Comparison of ENCODE assay signal across 13 cellular contexts in genomic region chr2:176704282-176704773, GRCh38.
A peak's percentile ranks its signal among the peaks of the same experiment; 100 is the strongest.
DNase-seq lines count a peak whose midpoint lies in the region; ATAC-seq and TF ChIP-seq lines count a peak whose summit lies in the region.
"Had no signal": no experiment of that assay in that cellular context is flagged by ENCODE, and none has a peak within 500 bp of the region (broad histone marks: within the 10 kb centered on the region; RNA-seq: fewer than 3 reads in every experiment).

No MANE protein-coding gene starts in this region.

- DNase-seq in A172 (ENCODE audit: low spot score) = peak; percentile 91
- DNase-seq in AG20443 (ENCODE audit: low spot score) = peak; percentile 25
- DNase-seq in SK-N-DZ (ENCODE audit: low spot score) = peak; percentile 72
- DNase-seq in NCI-H2227 (lab: John Stamatoyannopoulos, UW; ENCODE audit: unreplicated experiment) = no peak
- no peak for DNase-seq in superior temporal gyrus (ENCODE audit: extremely low spot score)
- DNase-seq in DMS153 (lab: John Stamatoyannopoulos, UW) = no peak
- DNase-seq: NCI-H1694 treated with DMSO at 0.1 percent for 48 hours, NCI-H446 treated with DMSO at 0.1 percent for 48 hours, OCI-M1, RPMI8226, T-helper 1 cell had no signal

- no peaks in the 10 kb centered on the region for H3K36me3 Mint-ChIP-seq in nephron (ENCODE audit: low read depth)

- TF ChIP-seq CTCF in nephron (IDR thresholded peaks at IDR 0.05; ENCODE audit: unreplicated experiment in 3 of 3) = no peak

- H3K27me3 Mint-ChIP-seq in nephron (ENCODE audit: low read depth) = peaks cover 4% of the 10 kb centered on the region

- ATAC-seq in GM18858 (IDR thresholded peaks at IDR 0.05; ENCODE audit: unreplicated experiment) = no peak

- no peak overlapping the region for H3K4me3 Mint-ChIP-seq in nephron

- H3K9me3 Mint-ChIP-seq in nephron = no peaks in the 10 kb centered on the region

- H3K27ac Mint-ChIP-seq in nephron = peak overlapping the region; percentile 65 to 87 (median 85)

- peaks cover 39% of the 10 kb centered on the region for H3K4me1 Mint-ChIP-seq in nephron

Comparison
In these comparisons a context has a peak if more than half of its experiments do, and no peak if none do; other contexts are left out.
1. DNase-seq: peak in A172 (single experiment), AG20443 (single experiment) and SK-N-DZ (single experiment); none in NCI-H2227 (single experiment), superior temporal gyrus (single experiment) and DMS153 (single experiment).